Comparison of ENCODE assay signal across 19 cellular contexts in the genomic region with DNA sequence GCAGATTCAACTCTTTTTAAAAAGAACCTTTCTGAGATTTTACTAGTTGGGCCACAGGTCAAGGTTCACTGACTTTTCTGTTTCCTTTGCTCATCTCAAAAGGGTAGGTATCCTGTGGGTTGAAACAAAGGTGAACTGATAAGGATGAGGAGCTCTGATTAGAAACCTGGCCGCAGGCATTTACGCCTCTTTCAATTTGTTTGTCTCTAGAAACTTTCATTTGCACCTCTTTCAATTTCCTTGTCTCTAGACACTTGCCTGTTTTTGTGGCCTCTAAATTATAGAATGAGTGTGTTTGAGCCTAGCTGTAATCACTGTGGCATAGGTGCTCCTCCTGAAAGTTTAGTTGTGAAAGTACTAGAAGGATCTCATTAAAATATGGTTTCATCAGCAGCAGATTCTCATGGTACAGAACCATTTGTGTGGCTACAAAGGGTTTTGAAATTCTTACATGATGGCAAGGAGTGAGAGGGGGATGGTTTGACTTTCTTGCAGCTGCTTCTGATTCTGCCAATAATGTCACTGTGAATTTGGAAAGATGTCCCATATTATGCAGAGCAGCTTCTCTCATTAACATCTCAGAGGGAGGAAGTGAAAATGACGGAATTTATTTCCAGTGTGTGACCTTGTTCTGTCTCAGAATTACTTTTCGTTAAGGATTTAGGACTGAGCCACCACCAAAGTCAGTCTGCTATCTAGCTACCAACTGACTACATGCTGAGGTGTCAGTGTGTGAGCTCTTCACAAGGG.
DNase-seq lines count a peak whose midpoint lies in the region; ATAC-seq and TF ChIP-seq lines count a peak whose summit lies in the region.
"Had no signal": no experiment of that assay in that cellular context is flagged by ENCODE, and none has a peak within 500 bp of the region (broad histone marks: within the 10 kb centered on the region; RNA-seq: fewer than 3 reads in every experiment).

No MANE protein-coding gene starts in this region.

- H3K9me3 Mint-ChIP-seq in endodermal cell = peaks cover 3% of the 10 kb centered on the region
- H3K9me3 Mint-ChIP-seq in activated CD4-positive, alpha-beta memory T cell treated with anti-CD3 and anti-CD28 coated beads for 36 hours = no peaks in the 10 kb centered on the region
- H3K9me3 Mint-ChIP-seq: CD4-positive, alpha-beta memory T cell had no signal

- no peaks in the 10 kb centered on the region for H3K36me3 Mint-ChIP-seq in endodermal cell (ENCODE audit: low read depth)
- no peaks in the 10 kb centered on the region for H3K36me3 Mint-ChIP-seq in activated CD4-positive, alpha-beta memory T cell treated with anti-CD3 and anti-CD28 coated beads for 36 hours
- H3K36me3 Mint-ChIP-seq: CD4-positive, alpha-beta memory T cell had no signal

- H3K4me3 Mint-ChIP-seq in endodermal cell = no peak overlapping the region
- H3K4me3 Mint-ChIP-seq in activated CD4-positive, alpha-beta memory T cell treated with anti-CD3 and anti-CD28 coated beads for 36 hours = no peak overlapping the region
- H3K4me3 Mint-ChIP-seq: CD4-positive, alpha-beta memory T cell had no signal

- TF ChIP-seq EP300 in sigmoid colon (IDR thresholded peaks at IDR 0.05) = no peak

- H3K4me3 ChIP-seq in endodermal cell (ENCODE audit: low read length) = no peak overlapping the region
- no peak overlapping the region for H3K4me3 ChIP-seq in sigmoid colon
- H3K4me3 ChIP-seq: SK-N-MC, suprapubic skin had no signal

- H3K27me3 ChIP-seq in endodermal cell (ENCODE audit: control insufficient read depth, insufficient read depth, low read length, poor library complexity, severe bottlenecking) = no peaks in the 10 kb centered on the region
- H3K27me3 ChIP-seq in sigmoid colon = no peaks in the 10 kb centered on the region
- H3K27me3 ChIP-seq: suprapubic skin had no signal

- ATAC-seq in GM18909 (IDR thresholded peaks at IDR 0.05; ENCODE audit: poor library complexity, unreplicated experiment) (peak; percentile 82), GM21723 (IDR thresholded peaks at IDR 0.05; ENCODE audit: unreplicated experiment) (peak; percentile 69), HG03139 (IDR thresholded peaks at IDR 0.05; ENCODE audit: unreplicated experiment) (peak; percentile 86)

- H3K27ac Mint-ChIP-seq in endodermal cell = peak overlapping the region; percentile 45
- H3K27ac Mint-ChIP-seq in activated CD4-positive, alpha-beta memory T cell treated with anti-CD3 and anti-CD28 coated beads for 36 hours = no peak overlapping the region
- H3K27ac Mint-ChIP-seq: CD4-positive, alpha-beta memory T cell had no signal

- WGBS in endodermal cell (ENCODE audit: insufficient coverage in 1 of 2, insufficient read length in 1 of 2), 2 experiments = 75 to 100% methylated on average over 1 to 2 of the region's 4 CpGs
- 74 to 82% methylated on average over 4 of the region's 4 CpGs for WGBS in sigmoid colon, 2 donors

- H3K9ac ChIP-seq in endodermal cell (ENCODE audit: extremely low read depth, low read length, poor library complexity, severe bottlenecking) = no peak overlapping the region

- no peaks in the 10 kb centered on the region for H3K36me3 ChIP-seq in endodermal cell (ENCODE audit: control insufficient read depth, insufficient read depth, low read length)
- no peaks in the 10 kb centered on the region for H3K36me3 ChIP-seq in sigmoid colon
- H3K36me3 ChIP-seq: suprapubic skin had no signal

- intact Hi-C loops in sigmoid colon (cut with DNase I) = no loop called here
- intact Hi-C loops in activated CD4-positive, alpha-beta memory T cell treated with anti-CD3 and anti-CD28 coated beads for 36 hours (cut with micrococcal nuclease) = no loop called here

- CTCF ChIA-PET in activated CD4-positive, alpha-beta memory T cell treated with anti-CD3 and anti-CD28 coated beads for 36 hours (lab: Charles Lee) = no interaction called here

- H3K27me3 Mint-ChIP-seq in endodermal cell (ENCODE audit: insufficient read depth) = peaks cover 3% of the 10 kb centered on the region
- H3K27me3 Mint-ChIP-seq in activated CD4-positive, alpha-beta memory T cell treated with anti-CD3 and anti-CD28 coated beads for 36 hours = no peaks in the 10 kb centered on the region
- H3K27me3 Mint-ChIP-seq: CD4-positive, alpha-beta memory T cell had no signal

- peaks cover 38% of the 10 kb centered on the region for H3K4me1 Mint-ChIP-seq in endodermal cell
- H3K4me1 Mint-ChIP-seq in activated CD4-positive, alpha-beta memory T cell treated with anti-CD3 and anti-CD28 coated beads for 36 hours (ENCODE audit: low read depth) = no peaks in the 10 kb centered on the region
- H3K4me1 Mint-ChIP-seq: CD4-positive, alpha-beta memory T cell had no signal

- H3K4me1 ChIP-seq in endodermal cell (ENCODE audit: control insufficient read depth, insufficient read depth, low read length) (no peaks in the 10 kb centered on the region), sigmoid colon (no peaks in the 10 kb centered on the region)
- H3K4me1 ChIP-seq: suprapubic skin had no signal

- TF ChIP-seq CTCF in endodermal cell (conservative IDR thresholded peaks at IDR 0.05) (no peak), sigmoid colon (IDR thresholded peaks at IDR 0.05) (no peak)

- POLR2A ChIA-PET in activated CD4-positive, alpha-beta memory T cell treated with anti-CD3 and anti-CD28 coated beads for 36 hours (lab: Charles Lee) = no interaction called here

- peak; percentile 54 for DNase-seq in endodermal cell
- no peak for DNase-seq in HT-29 (ENCODE audit: low spot score)
- no peak for DNase-seq in activated naive CD4-positive, alpha-beta T cell treated with Interleukin-2 at 50 U/mL for 16 hours
- no peak for DNase-seq in sigmoid colon
- DNase-seq in activated CD4-positive, alpha-beta memory T cell treated with anti-CD3 and anti-CD28 coated beads for 36 hours = no peak
- DNase-seq: activated naive CD4-positive, alpha-beta T cell; CD4-positive, alpha-beta memory T cell; effector memory CD4-positive, alpha-beta T cell; foreskin fibroblast; GDM1; NCI-H187; NK-92 treated with Interleukin-12 subunit alpha and Interleukin-12 subunit beta, amount 100 ng/mL, for 24 hours; occipital lobe; small intestine had no signal

- TF ChIP-seq POLR2A in sigmoid colon (IDR thresholded peaks at IDR 0.05) = no peak

- H3K27ac ChIP-seq in endodermal cell (ENCODE audit: low read depth, low read length) (no peak overlapping the region), sigmoid colon (no peak overlapping the region)
- H3K27ac ChIP-seq: SK-N-MC, suprapubic skin had no signal

- H3K9me3 ChIP-seq in endodermal cell (ENCODE audit: control insufficient read depth, low read length) = no peaks in the 10 kb centered on the region
- no peaks in the 10 kb centered on the region for H3K9me3 ChIP-seq in sigmoid colon
- H3K9me3 ChIP-seq: suprapubic skin had no signal
